ENCODE assay signal across 13 cellular contexts in the genomic region with DNA sequence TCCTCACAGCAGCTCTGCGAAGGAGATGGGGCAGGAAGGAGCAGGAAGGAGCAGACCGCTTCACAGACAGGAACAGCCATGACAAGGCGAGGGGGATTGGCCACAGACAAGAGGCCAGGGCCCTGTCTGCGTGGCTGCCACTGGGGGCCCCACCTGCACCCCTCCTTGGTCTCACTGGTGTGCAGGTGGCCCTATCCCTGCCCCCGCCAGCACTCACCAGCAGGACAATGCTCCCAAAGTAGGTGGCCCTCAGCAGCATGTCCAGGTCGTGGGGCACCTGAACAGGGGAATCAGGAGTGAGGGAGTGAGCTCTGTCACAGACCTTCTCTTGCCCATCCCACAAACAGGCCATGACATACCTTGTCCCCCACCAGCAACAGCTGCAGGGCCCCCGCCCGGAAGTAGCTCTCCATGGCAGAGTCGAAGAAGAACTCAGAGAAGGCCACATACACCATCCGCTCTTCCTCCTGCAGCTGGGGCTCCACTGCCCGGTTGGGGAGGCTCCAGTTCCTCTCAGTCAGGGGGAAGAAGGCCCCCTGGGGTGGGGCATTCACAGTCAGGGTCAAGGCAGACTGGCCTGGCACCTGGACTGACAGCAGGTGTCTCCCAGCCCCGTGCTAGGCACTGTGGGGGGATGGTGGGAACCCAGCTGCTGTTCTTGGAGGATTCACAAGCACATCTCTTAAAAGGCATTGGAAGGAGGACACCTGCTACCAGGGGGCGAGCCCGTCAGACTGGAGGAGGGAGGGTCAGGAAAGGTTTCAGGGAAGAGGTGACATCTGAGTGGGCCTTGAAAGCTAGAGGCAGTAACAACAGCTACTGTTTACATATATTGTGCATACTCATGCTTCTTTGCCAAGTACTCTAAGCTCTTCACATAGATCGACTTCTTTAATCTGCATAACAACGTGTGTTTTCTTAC.
"Had no signal": no experiment of that assay in that cellular context is flagged by ENCODE, and none has a peak within 500 bp of the region (broad histone marks: within the 10 kb centered on the region; RNA-seq: fewer than 3 reads in every experiment).

No MANE protein-coding gene starts in this region.

- H3K27ac ChIP-seq: ascending aorta, foreskin keratinocyte, heart left ventricle, left lung, ovary, thoracic aorta had no signal

- ATAC-seq: left lung; stimulated activated naive CD8-positive, alpha-beta T cell treated with anti-CD3 and anti-CD28 coated beads, Interleukin-15, amount 100 ng/mL, for 72 hours had no signal

- H3K36me3 ChIP-seq: ovary, thoracic aorta had no signal

- H3K4me1 ChIP-seq: ascending aorta, foreskin keratinocyte had no signal

- DNase-seq: activated CD4-positive, alpha-beta memory T cell treated with anti-CD3 and anti-CD28 coated beads for 36 hours; activated CD4-positive, alpha-beta T cell treated with anti-CD3 and anti-CD28 coated beads for 1 hour; activated gamma-delta T cell; activated T-cell treated with anti-CD3 and anti-CD28 coated beads, Interleukin-2, amount 50 U/mL, for 48 hours; ovary; stimulated activated CD4-positive, alpha-beta T cell treated with anti-CD3 and anti-CD28 coated beads, Interleukin-2, amount 100 ng/mL, for 48 hours; stimulated activated naive CD8-positive, alpha-beta T cell treated with anti-CD3 and anti-CD28 coated beads, Interleukin-15, amount 100 ng/mL, for 72 hours had no signal

- FAIRE-seq: urothelium cell line had no signal

- H3K4me3 ChIP-seq: ascending aorta, heart left ventricle, left lung, ovary, thoracic aorta had no signal

- H3K27me3 ChIP-seq: ascending aorta, foreskin keratinocyte, heart left ventricle, left lung, ovary had no signal

- H3K9me3 ChIP-seq: ascending aorta, heart left ventricle, left lung, ovary, thoracic aorta had no signal
